ENCODE assay signal across 8 cellular contexts in genomic region chr16:67110136-67110847, GRCh38. TPM values are rescaled to one million over a fixed set of nuclear protein-coding genes. Genes with fewer than 3 reads are reported as not detected.
A peak's percentile ranks its signal among the peaks of the same experiment; 100 is the strongest.
DNase-seq lines count a peak whose midpoint lies in the region; ATAC-seq and TF ChIP-seq lines count a peak whose summit lies in the region.

No MANE protein-coding gene starts in this region.

- peak overlapping the region; percentile 33 for H3K27ac ChIP-seq in brain microvascular endothelial cell
- peak overlapping the region; percentile 84 for H3K27ac ChIP-seq in lower lobe of right lung
- H3K27ac ChIP-seq in transverse colon: peak overlapping the region; percentile 78 to 88 (median 85)

- H3K4me3 ChIP-seq in BJ (ENCODE audit: low read depth, low read length) (peak overlapping the region; percentile 95), brain microvascular endothelial cell (ENCODE audit: low read depth, low read length) (peak overlapping the region; percentile 90), lower lobe of right lung (peak overlapping the region; percentile 86), transverse colon (peak overlapping the region; percentile 48 to 98 (median 88))

- ATAC-seq in GM19455 (IDR thresholded peaks at IDR 0.05; ENCODE audit: unreplicated experiment): peak; percentile 11
- ATAC-seq in lower lobe of right lung: peak; percentile 37 to 67
- ATAC-seq in HG03139 (IDR thresholded peaks at IDR 0.05; ENCODE audit: unreplicated experiment): no peak
- ATAC-seq in GM21526 (IDR thresholded peaks at IDR 0.05; ENCODE audit: low FRiP score, unreplicated experiment): no peak

- in situ Hi-C loops in brain microvascular endothelial cell (cut with HindIII; ENCODE audit: low pct_ligation_motif_present, low sequenced_read_pairs) (no loop called here), transverse colon (cut with MboI; ENCODE audit: low pct_ligation_motif_present in 1 of 4, low pct_unique_long_range_greater_than_20kb in 1 of 4, low sequenced_read_pairs in 3 of 4) (no loop called here)

- no peak for TF ChIP-seq POLR2A in transverse colon (IDR thresholded peaks at IDR 0.05)

- intact Hi-C loops in lower lobe of right lung (cut with DNase I) (no loop called here), transverse colon (cut with DNase I; ENCODE audit: low total_unique reads) (no loop called here)

- no peaks in the 10 kb centered on the region for H3K27me3 ChIP-seq in BJ (ENCODE audit: control insufficient read depth, insufficient read depth, low read length)
- no peaks in the 10 kb centered on the region for H3K27me3 ChIP-seq in brain microvascular endothelial cell (replicated peaks)
- H3K27me3 ChIP-seq in lower lobe of right lung (ENCODE audit: low read depth): no peaks in the 10 kb centered on the region
- no peaks in the 10 kb centered on the region for H3K27me3 ChIP-seq in transverse colon

- WGBS in transverse colon (ENCODE audit: low coverage in 1 of 2), 2 donors: 4 to 30% methylated on average over 3 to 26 of the region's 27 CpGs

- POLR2A ChIA-PET in BJ (lab: Charles Lee): interaction anchor here (1.0 kb wide), 1 partner anchor 43 kb away, joined by 7 read pairs; no protein-coding TSS in a partner anchor

- H3K36me3 ChIP-seq in BJ (ENCODE audit: control insufficient read depth, insufficient read depth, low read length): no peaks in the 10 kb centered on the region
- no peaks in the 10 kb centered on the region for H3K36me3 ChIP-seq in brain microvascular endothelial cell (replicated peaks)
- H3K36me3 ChIP-seq in lower lobe of right lung: no peaks in the 10 kb centered on the region
- H3K36me3 ChIP-seq in transverse colon: no peaks in the 10 kb centered on the region

- no peak for TF ChIP-seq EP300 in transverse colon (IDR thresholded peaks at IDR 0.05; ENCODE audit: low read depth)

- no peaks in the 10 kb centered on the region for H3K9me3 ChIP-seq in lower lobe of right lung
- H3K9me3 ChIP-seq in transverse colon: no peaks in the 10 kb centered on the region

- CTCF ChIA-PET in BJ (lab: Yijun Ruan, JAX): interaction anchor here (0.7 to 1.6 kb wide), 4 partner anchors 21 to 137 kb away, joined by 3 to 5 read pairs (median 4); no protein-coding TSS in a partner anchor

- DNase-seq in BJ (ENCODE audit: low read depth) (no peak), NCI-H69 (lab: John Stamatoyannopoulos, UW) (peak; percentile 35), brain microvascular endothelial cell (no peak), lower lobe of right lung (no peak), transverse colon (no peak)

- TF ChIP-seq CTCF in BJ (IDR thresholded peaks at IDR 0.05; ENCODE audit: insufficient read depth, low read depth, low read length) (no peak), brain microvascular endothelial cell (IDR thresholded peaks at IDR 0.05; ENCODE audit: low read depth, low read length, missing control alignments) (no peak), lower lobe of right lung (IDR thresholded peaks at IDR 0.05) (no peak), transverse colon (IDR thresholded peaks at IDR 0.05) (no peak)

- H3K4me1 ChIP-seq in lower lobe of right lung (peaks cover 42% of the 10 kb centered on the region), transverse colon (peaks cover 4 to 49% (median 17%) of the 10 kb centered on the region in 4 donors)

RNA-seq across cellular contexts. Expression of gene PHAF1, which starts 0.6 kb away (rescaled TPM):
- 20.8 and 27.7 TPM in 2 replicates for polyA plus RNA-seq in BJ (2011; rRNA removed)
- polyA minus RNA-seq in BJ (2011; rRNA and poly(A)+ RNA removed): 14.2 and 27.3 TPM in 2 replicates
- total RNA-seq in lower lobe of right lung (21.7 TPM), transverse colon (10 to 100 TPM; 13.3 to 23.8 (median 17.7) TPM)

RNA-seq across cellular contexts. Expression of gene B3GNT9, which starts 40.5 kb away (rescaled TPM):
- 25.7 and 34.9 TPM in 2 replicates for polyA plus RNA-seq in BJ (2011; rRNA removed)
- 17.4 and 21.5 TPM in 2 replicates for polyA minus RNA-seq in BJ (2011; rRNA and poly(A)+ RNA removed)
- total RNA-seq in lower lobe of right lung (13.5 TPM), transverse colon (10 to 100 TPM in 1 of 4 donors, 1 to 10 TPM in 3; 1.5 to 69.1 (median 5.5) TPM)

RNA-seq across cellular contexts. Expression of gene TRADD, which starts 49.4 kb away (rescaled TPM):
- 11.1 and 18.6 TPM in 2 replicates for polyA plus RNA-seq in BJ (2011; rRNA removed)
- 3.7 and 6.2 TPM in 2 replicates for polyA minus RNA-seq in BJ (2011; rRNA and poly(A)+ RNA removed)
- total RNA-seq in lower lobe of right lung: 28.4 TPM
- total RNA-seq in transverse colon: 10 to 100 TPM; 32.2 to 74.8 (median 42.0) TPM

RNA-seq across cellular contexts. Expression of gene FBXL8, which starts 49.5 kb away (rescaled TPM):
- polyA plus RNA-seq in BJ (2011; rRNA removed): 4.1 and 5.7 TPM in 2 replicates
- 1.1 and 1.4 TPM in 2 replicates for polyA minus RNA-seq in BJ (2011; rRNA and poly(A)+ RNA removed)
- total RNA-seq in lower lobe of right lung (32.9 TPM), transverse colon (10 to 100 TPM; 30.0 to 91.1 (median 55.1) TPM)

RNA-seq across cellular contexts. Expression of gene HSF4, which starts 54.3 kb away (rescaled TPM):
- polyA plus RNA-seq in BJ (2011; rRNA removed): 3.2 and 4.1 TPM in 2 replicates
- polyA minus RNA-seq in BJ (2011; rRNA and poly(A)+ RNA removed): 2.4 and 3.9 TPM in 2 replicates
- total RNA-seq in lower lobe of right lung: 76.3 TPM
- 100 to 1,000 TPM in 1 of 4 donors, 10 to 100 TPM in 3; 29.5 to 136 (median 76.6) TPM for total RNA-seq in transverse colon

Comparison
In these comparisons a context has a peak if more than half of its experiments do, and no peak if none do; other contexts are left out.
1. ATAC-seq: peak in GM19455 (single experiment) and lower lobe of right lung (2 of 2); none in HG03139 (single experiment) and GM21526 (single experiment).
2. H3K27ac ChIP-seq: peak in every context shown above with its lines; median percentile 85 in transverse colon; 84 in lower lobe of right lung; 33 in brain microvascular endothelial cell.
3. Peak in every context shown above with its lines, with median percentiles within 50 percentile points of each other: H3K4me3 ChIP-seq.